Comparison of ENCODE assay signal across 34 cellular contexts in genomic region chr2:65490222-65490621, GRCh38.
"Had no signal": no experiment of that assay in that cellular context is flagged by ENCODE, and none has a peak within 500 bp of the region (broad histone marks: within the 10 kb centered on the region; RNA-seq: fewer than 3 reads in every experiment).

No MANE protein-coding gene starts in this region.

- H3K36me3 ChIP-seq: adrenal gland, ascending aorta, brain microvascular endothelial cell, breast epithelium, cardiac muscle cell had no signal

- H3K9me3 ChIP-seq: adrenal gland, ascending aorta, body of pancreas, breast epithelium had no signal

- FAIRE-seq: astrocyte, bronchial epithelial cell had no signal

- DNase-seq: activated effector memory CD4-positive, alpha-beta T cell treated with anti-CD3 and anti-CD28 coated beads, Interleukin-2, amount 50 U/mL, for 16 hours; activated effector memory CD4-positive, alpha-beta T cell treated with Interleukin-2 at 50 U/mL for 16 hours; activated gamma-delta T cell; activated gamma-delta T cell treated with Interleukin-2 at 50 U/mL for 16 hours; activated naive CD4-positive, alpha-beta T cell; activated naive CD4-positive, alpha-beta T cell treated with anti-CD3 and anti-CD28 coated beads for 36 hours; activated naive CD4-positive, alpha-beta T cell treated with anti-CD3 and anti-CD28 coated beads, Interleukin-2, amount 10 ng/mL, durations not matched to agents 7 days and 5 days; activated naive CD4-positive, alpha-beta T cell treated with anti-CD3 and anti-CD28 coated beads, Interleukin-2, amount 50 U/mL, for 16 hours; activated naive CD4-positive, alpha-beta T cell treated with Interleukin-2 at 50 U/mL for 16 hours; activated naive CD8-positive, alpha-beta T cell treated with anti-CD3 and anti-CD28 coated beads for 36 hours; activated naive CD8-positive, alpha-beta T cell treated with anti-CD3 and anti-CD28 coated beads, Interleukin-2, amount 10 ng/mL, durations not matched to agents 7 days and 5 days; activated naive CD8-positive, alpha-beta T cell treated with anti-CD3 and anti-CD28 coated beads, Interleukin-2, amount 50 U/mL, for 24 hours; activated T-cell treated with anti-CD3 and anti-CD28 coated beads, Interleukin-2, amount 50 U/mL, for 1 hour; activated T-cell treated with anti-CD3 and anti-CD28 coated beads, Interleukin-2, amount 50 U/mL, for 24 hours; activated T-cell treated with anti-CD3 and anti-CD28 coated beads, Interleukin-2, amount 50 U/mL, for 4 hours; activated T-cell treated with anti-CD3 and anti-CD28 coated beads, Interleukin-2, amount 50 U/mL, for 48 hours; activated T-cell treated with anti-CD3 and anti-CD28 coated beads, Interleukin-2, amount 50 U/mL, for 72 hours; adrenal gland; amniotic stem cell; amygdala; anterior cingulate cortex; aorta; body of pancreas; brain microvascular endothelial cell; caudate nucleus; central memory CD4-positive, alpha-beta T cell; cerebellar nuclear complex had no signal

- H3K27me3 ChIP-seq: adrenal gland, ascending aorta, body of pancreas, brain microvascular endothelial cell, breast epithelium had no signal

- H3K27ac ChIP-seq: adrenal gland, ascending aorta, body of pancreas, brain microvascular endothelial cell, cardiac muscle cell had no signal

- ATAC-seq: activated naive CD4-positive, alpha-beta T cell treated with anti-CD3 and anti-CD28 coated beads, Interleukin-2, amount 50 U/mL, for 72 hours; activated naive CD8-positive, alpha-beta T cell treated with anti-CD3 and anti-CD28 coated beads, Interleukin-2, amount 50 U/mL, for 24 hours; activated T-cell treated with anti-CD3 and anti-CD28 coated beads, Interleukin-2, amount 50 U/mL, for 4 hours; activated T-cell treated with anti-CD3 and anti-CD28 coated beads, Interleukin-2, amount 50 U/mL, for 72 hours; activated T-helper 17 cell treated with anti-CD3 and anti-CD28 coated beads, Interleukin-2, amount 50 U/mL, for 72 hours; body of pancreas had no signal

- H3K4me3 ChIP-seq: adrenal gland, ascending aorta, body of pancreas, breast epithelium, cardiac muscle cell had no signal

- H3K4me1 ChIP-seq: adrenal gland, ascending aorta, body of pancreas, breast epithelium had no signal
